In the genomic region with DNA sequence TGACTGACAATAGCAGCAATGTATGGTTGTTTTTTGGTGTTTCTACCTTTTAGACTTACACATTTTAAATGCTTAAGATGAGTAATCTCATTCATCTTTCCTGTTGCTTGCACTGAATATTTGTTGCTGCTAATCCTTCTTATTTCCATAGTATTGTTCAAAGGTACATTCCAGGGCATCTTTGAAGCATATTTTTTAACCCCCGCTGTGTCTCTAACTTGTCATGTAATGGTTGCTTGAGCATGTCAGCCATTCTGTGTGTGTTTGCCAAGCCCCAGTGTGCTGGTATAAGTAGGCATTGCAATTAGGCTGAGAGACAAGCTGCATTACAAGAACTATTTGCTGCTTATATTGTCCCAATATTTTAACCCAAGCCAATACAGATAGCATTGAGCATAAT, we compare ENCODE assay signal across 9 cellular contexts.
"Had no signal": no experiment of that assay in that cellular context is flagged by ENCODE, and none has a peak within 500 bp of the region (broad histone marks: within the 10 kb centered on the region; RNA-seq: fewer than 3 reads in every experiment).

No MANE protein-coding gene starts in this region.

- H3K27ac ChIP-seq: KMS-11 had no signal

- DNase-seq: H9, HCEC 1CT, IMR-90, KBM-7 had no signal

- FAIRE-seq: H1, H54, HTR-8/SVneo had no signal

- H3K4me3 ChIP-seq: GM23338 had no signal

- ATAC-seq: GM23338 had no signal

- H3K4me2 ChIP-seq: GM23338, KMS-11 had no signal
